In the genomic region with DNA sequence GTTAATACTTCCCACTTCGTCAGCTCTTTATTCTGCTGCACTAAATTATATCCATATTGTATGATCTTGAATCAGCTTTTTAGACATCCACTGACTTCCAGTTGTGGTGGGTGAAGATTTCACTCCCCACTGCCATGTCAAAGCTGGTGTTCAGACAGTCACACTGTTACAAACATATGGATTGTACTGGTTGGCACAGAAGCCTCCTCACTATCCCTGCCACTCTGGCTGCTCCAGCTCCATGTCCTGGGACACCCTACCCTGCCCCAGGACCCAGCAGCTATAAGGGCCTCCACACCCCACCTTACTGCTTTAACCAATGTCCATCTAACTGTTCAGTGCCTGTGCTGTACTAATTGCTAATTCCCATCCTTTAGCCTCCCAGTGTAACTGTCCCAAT, we compare ENCODE assay signal across 1 cellular context.
A peak's percentile ranks its signal among the peaks of the same experiment; 100 is the strongest.
TF ChIP-seq lines count a peak whose summit lies in the region.

No MANE protein-coding gene starts in this region.

TF ChIP-seq in HepG2, 621 proteins besides CTCF, POLR2A, EP300 and RAD21:
- TF ChIP-seq NR3C1 (CRISPR knock-in tag; IDR thresholded peaks at IDR 0.05): no peak
- TF ChIP-seq RBM22 (optimal IDR thresholded peaks at IDR 0.05; ENCODE audit: low read length): peak; percentile 71
